1 cellular context compared by ENCODE assay signal in genomic region chr20:38126146-38126912, GRCh38.
TF ChIP-seq lines count a peak whose summit lies in the region.

No MANE protein-coding gene starts in this region.

TF ChIP-seq in endothelial cell of umbilical vein, 7 proteins besides CTCF, POLR2A, EP300 and RAD21 (continued from another document):
- TF ChIP-seq, protein P1, sequence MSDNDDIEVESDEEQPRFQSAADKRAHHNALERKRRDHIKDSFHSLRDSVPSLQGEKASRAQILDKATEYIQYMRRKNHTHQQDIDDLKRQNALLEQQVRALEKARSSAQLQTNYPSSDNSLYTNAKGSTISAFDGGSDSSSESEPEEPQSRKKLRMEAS (IDR thresholded peaks at IDR 0.05; ENCODE audit: insufficient read depth, insufficient read length): no peak
- no peak for TF ChIP-seq MYC (IDR thresholded peaks at IDR 0.05; ENCODE audit: low read depth, low read length)
- TF ChIP-seq JUN (IDR thresholded peaks at IDR 0.05; ENCODE audit: borderline replicate concordance, insufficient read depth, insufficient read length, low read depth): no peak
- no peak for TF ChIP-seq GATA2 (IDR thresholded peaks at IDR 0.05; ENCODE audit: insufficient read depth, insufficient read length, low read depth, low read length)
- TF ChIP-seq EZH2 (IDR thresholded peaks at IDR 0.05; ENCODE audit: borderline replicate concordance, low read depth, low read length, severe bottlenecking): no peak
